ENCODE assay signal across 9 cellular contexts in genomic region chr17:81991684-81992513, GRCh38. TPM values are rescaled to one million over a fixed set of nuclear protein-coding genes. Genes with fewer than 3 reads are reported as not detected.
A peak's percentile ranks its signal among the peaks of the same experiment; 100 is the strongest.
DNase-seq lines count a peak whose midpoint lies in the region; ATAC-seq, FAIRE-seq and TF ChIP-seq lines count a peak whose summit lies in the region.
"Had no signal": no experiment of that assay in that cellular context is flagged by ENCODE, and none has a peak within 500 bp of the region (broad histone marks: within the 10 kb centered on the region; RNA-seq: fewer than 3 reads in every experiment).

No MANE protein-coding gene starts in this region.

- peak overlapping the region; percentile 43; the same call in 1 of the 2 replicates for H3K27ac ChIP-seq in HUES6 (ENCODE audit: low read depth, low read length)
- H3K27ac ChIP-seq in astrocyte (ENCODE audit: low read depth, low read length) = no peak overlapping the region
- H3K27ac ChIP-seq in small intestine (ENCODE audit: low read depth in 1 of 2, low read length in 1 of 2) = peak overlapping the region; percentile 38 to 86

- H3K36me3 Mint-ChIP-seq in astrocyte (ENCODE audit: low read depth, unreplicated experiment) = peaks cover 14% of the 10 kb centered on the region
- H3K36me3 Mint-ChIP-seq in activated CD8-positive, alpha-beta T cell treated with anti-CD3 and anti-CD28 coated beads for 36 hours (ENCODE audit: low read depth) = no peaks in the 10 kb centered on the region

- intact Hi-C loops in activated CD8-positive, alpha-beta T cell treated with anti-CD3 and anti-CD28 coated beads for 36 hours (cut with micrococcal nuclease) = no loop called here

- H4K20me1 ChIP-seq in astrocyte (ENCODE audit: insufficient read depth, low read length) = peaks cover 55% of the 10 kb centered on the region

- no peak for ATAC-seq in activated CD8-positive, alpha-beta T cell treated with anti-CD3 and anti-CD28 coated beads for 36 hours

- FAIRE-seq in astrocyte (lab: Jason Lieb, UNC) = no peak
- FAIRE-seq in small intestine (lab: Jason Lieb, UNC) = no peak

- H3K9ac ChIP-seq in HUES6 (ENCODE audit: low read length) = peak overlapping the region; percentile 68
- peak overlapping the region; percentile 23 for H3K9ac ChIP-seq in astrocyte (ENCODE audit: low read length)

- no peaks in the 10 kb centered on the region for H3K27me3 ChIP-seq in HUES6 (ENCODE audit: control insufficient read depth, insufficient read depth, low read length)
- no peaks in the 10 kb centered on the region for H3K27me3 ChIP-seq in astrocyte (ENCODE audit: insufficient read depth, low read length)
- H3K27me3 ChIP-seq in small intestine (ENCODE audit: control insufficient read depth in 2 of 2, insufficient read depth in 2 of 2, low read length in 2 of 2) = no peaks in the 10 kb centered on the region

- peaks cover 5% of the 10 kb centered on the region for H3K9me3 Mint-ChIP-seq in astrocyte (ENCODE audit: unreplicated experiment)
- no peaks in the 10 kb centered on the region for H3K9me3 Mint-ChIP-seq in activated CD8-positive, alpha-beta T cell treated with anti-CD3 and anti-CD28 coated beads for 36 hours

- CTCF ChIA-PET in activated CD8-positive, alpha-beta T cell treated with anti-CD3 and anti-CD28 coated beads for 36 hours (lab: Charles Lee) = interaction anchor here (1.0 to 1.6 kb wide), 3 partner anchors 28 to 32 kb away, joined by 3 to 6 read pairs (median 4); no protein-coding TSS in a partner anchor

- peaks cover 6% of the 10 kb centered on the region for H3K79me2 ChIP-seq in astrocyte (ENCODE audit: insufficient read depth, low read length)

- DNase-seq in astrocyte (ENCODE audit: low read depth) = peak; percentile 35
- peak in 41 of 51 donors; percentile 16 to 85 (median 64) for DNase-seq in hypothalamus (lab: John Stamatoyannopoulos, UW)
- peak; percentile 94 for DNase-seq in small intestine
- no peak for DNase-seq in activated CD8-positive, alpha-beta T cell treated with anti-CD3 and anti-CD28 coated beads for 36 hours
- no peak for DNase-seq in NCI-H128 (lab: John Stamatoyannopoulos, UW; ENCODE audit: unreplicated experiment)
- DNase-seq in GM19238 (ENCODE audit: insufficient read length, low spot score) = no peak
- no peak for DNase-seq in MV-4-11 (lab: John Stamatoyannopoulos, UW)

- H3K4me1 ChIP-seq in HUES6 (ENCODE audit: control insufficient read depth, insufficient read depth, low read length) (peaks cover 33% of the 10 kb centered on the region), astrocyte (ENCODE audit: insufficient read depth, low read length) (peaks cover 10% of the 10 kb centered on the region), small intestine (ENCODE audit: control insufficient read depth in 2 of 2, insufficient read depth in 1 of 2, low read depth in 1 of 2, low read length in 1 of 2) (peaks cover 0 to 4% of the 10 kb centered on the region in 2 donors)

- peak overlapping the region; percentile 18 for H2AFZ ChIP-seq in astrocyte (ENCODE audit: low read depth, low read length)

- no peak overlapping the region for H3K4me3 Mint-ChIP-seq in astrocyte (ENCODE audit: unreplicated experiment)
- no peak overlapping the region for H3K4me3 Mint-ChIP-seq in activated CD8-positive, alpha-beta T cell treated with anti-CD3 and anti-CD28 coated beads for 36 hours

- no peak overlapping the region for H3K27ac Mint-ChIP-seq in astrocyte (ENCODE audit: unreplicated experiment)
- no peak overlapping the region for H3K27ac Mint-ChIP-seq in activated CD8-positive, alpha-beta T cell treated with anti-CD3 and anti-CD28 coated beads for 36 hours

- H3K4me1 Mint-ChIP-seq in astrocyte (ENCODE audit: low read depth, unreplicated experiment) = no peaks in the 10 kb centered on the region
- H3K4me1 Mint-ChIP-seq in activated CD8-positive, alpha-beta T cell treated with anti-CD3 and anti-CD28 coated beads for 36 hours (ENCODE audit: low read depth) = no peaks in the 10 kb centered on the region

- 20 to 46% (median 29%) methylated on average over 39 to 41 of the region's 41 CpGs for WGBS in small intestine, 3 donors

- POLR2A ChIA-PET in activated CD8-positive, alpha-beta T cell treated with anti-CD3 and anti-CD28 coated beads for 36 hours (lab: Charles Lee) = interaction anchor here (1.1 kb wide), 1 partner anchor 14 kb away, joined by 3 read pairs; no protein-coding TSS in a partner anchor

- H3K4me3 ChIP-seq in HUES6 (ENCODE audit: low read depth, low read length) (peak overlapping the region; percentile 2; the same call in 1 of the 2 replicates), astrocyte (ENCODE audit: insufficient read depth, low read depth, low read length) (no peak overlapping the region), small intestine (ENCODE audit: low read depth in 1 of 2, low read length in 2 of 2) (no peak overlapping the region)

- H3K27me3 Mint-ChIP-seq in astrocyte (ENCODE audit: low read depth, unreplicated experiment) = no peaks in the 10 kb centered on the region
- no peaks in the 10 kb centered on the region for H3K27me3 Mint-ChIP-seq in activated CD8-positive, alpha-beta T cell treated with anti-CD3 and anti-CD28 coated beads for 36 hours

- no peak for TF ChIP-seq CTCF in astrocyte (IDR thresholded peaks at IDR 0.05; ENCODE audit: insufficient read depth, low read depth, low read length)
- TF ChIP-seq CTCF in activated CD8-positive, alpha-beta T cell treated with anti-CD3 and anti-CD28 coated beads for 36 hours (IDR thresholded peaks at IDR 0.05) = no peak

- no peaks in the 10 kb centered on the region for H3K9me3 ChIP-seq in HUES6 (ENCODE audit: control insufficient read depth, insufficient read depth, low read depth, low read length)
- H3K9me3 ChIP-seq in astrocyte (ENCODE audit: insufficient read depth, low read depth, low read length) = no peaks in the 10 kb centered on the region
- H3K9me3 ChIP-seq in small intestine (ENCODE audit: control insufficient read depth, low read depth) = no peaks in the 10 kb centered on the region

- peak overlapping the region; percentile 72 for H3K4me2 ChIP-seq in astrocyte (ENCODE audit: low read length)

- H3K36me3 ChIP-seq in HUES6 (ENCODE audit: control insufficient read depth, insufficient read depth, low read length) (peaks cover 16% of the 10 kb centered on the region), astrocyte (ENCODE audit: insufficient read depth, low read length) (no peaks in the 10 kb centered on the region), small intestine (ENCODE audit: control insufficient read depth in 2 of 2, insufficient read depth in 2 of 2, low read length in 2 of 2) (no peaks in the 10 kb centered on the region)

RNA-seq across cellular contexts. Expression of gene ASPSCR1, which starts 14.5 kb away (rescaled TPM):
- total RNA-seq in astrocyte = 23.6 and 25.5 TPM in 2 replicates
- 10 to 100 TPM; 37.2 to 96.7 (median 57.7) TPM for polyA plus RNA-seq in small intestine
- 10 to 100 TPM; 18.7 to 24.5 TPM for total RNA-seq in activated CD8-positive, alpha-beta T cell treated with anti-CD3 and anti-CD28 coated beads for 36 hours

RNA-seq across cellular contexts. Expression of gene CENPX, which starts 30.8 kb away (rescaled TPM):
- total RNA-seq in astrocyte = 26.3 and 26.7 TPM in 2 replicates
- 100 to 1,000 TPM; 118 to 241 (median 126) TPM for polyA plus RNA-seq in small intestine
- 10 to 100 TPM; 88.7 to 98.1 TPM for total RNA-seq in activated CD8-positive, alpha-beta T cell treated with anti-CD3 and anti-CD28 coated beads for 36 hours

RNA-seq across cellular contexts. Expression of gene NOTUM, which starts 30.9 kb away (rescaled TPM):
- total RNA-seq in astrocyte = 0.89 and 1.7 TPM in 2 replicates
- polyA plus RNA-seq in small intestine = 1 to 10 TPM in 1 of 3 donors, not detected in 2; 1.0 TPM
- total RNA-seq in activated CD8-positive, alpha-beta T cell treated with anti-CD3 and anti-CD28 coated beads for 36 hours = under 1 TPM; 0.41 to 0.49 TPM
- total RNA-seq: HT1080 had no signal

RNA-seq across cellular contexts. Expression of gene LRRC45, which starts 31.2 kb away (rescaled TPM):
- total RNA-seq in astrocyte = 6.2 and 6.6 TPM in 2 replicates
- 10 to 100 TPM; 10.8 to 26.7 (median 18.6) TPM for polyA plus RNA-seq in small intestine
- 10 to 100 TPM; 12.9 TPM for total RNA-seq in activated CD8-positive, alpha-beta T cell treated with anti-CD3 and anti-CD28 coated beads for 36 hours

RNA-seq across cellular contexts. Expression of gene RAC3, which starts 39.6 kb away (rescaled TPM):
- total RNA-seq in astrocyte = 40.5 and 41.3 TPM in 2 replicates
- polyA plus RNA-seq in small intestine = 10 to 100 TPM in 1 of 3 donors, 1 to 10 TPM in 1, under 1 TPM in 1; 0.81 to 11.2 (median 4.7) TPM
- 1 to 10 TPM; 5.5 to 5.8 TPM for total RNA-seq in activated CD8-positive, alpha-beta T cell treated with anti-CD3 and anti-CD28 coated beads for 36 hours

Comparison
In these comparisons a context has a peak if more than half of its experiments do, and no peak if none do; other contexts are left out.
1. DNase-seq: peak in astrocyte (single experiment), hypothalamus (41 of 51) and small intestine (single experiment); none in activated CD8-positive, alpha-beta T cell treated with anti-CD3 and anti-CD28 coated beads for 36 hours (single experiment), NCI-H128 (single experiment), GM19238 (single experiment) and MV-4-11 (single experiment).